In genomic region chr1:24481098-24481497, GRCh38 we compare ENCODE assay signal across 9 cellular contexts. TPM values are rescaled to one million over a fixed set of nuclear protein-coding genes. Genes with fewer than 3 reads are reported as not detected.
DNase-seq lines count a peak whose midpoint lies in the region; ATAC-seq and TF ChIP-seq lines count a peak whose summit lies in the region.
"Had no signal": no experiment of that assay in that cellular context is flagged by ENCODE, and none has a peak within 500 bp of the region (broad histone marks: within the 10 kb centered on the region; RNA-seq: fewer than 3 reads in every experiment).

No MANE protein-coding gene starts in this region.

- peaks cover 0 to 5% of the 10 kb centered on the region in 2 donors for H3K9me3 Mint-ChIP-seq in activated naive CD4-positive, alpha-beta T cell treated with anti-CD3 and anti-CD28 coated beads, Interleukin-2, amount 50 U/mL, for 72 hours

- peak; percentile 58 to 74 for DNase-seq in activated naive CD4-positive, alpha-beta T cell treated with anti-CD3 and anti-CD28 coated beads, Interleukin-2, amount 50 U/mL, for 72 hours (ENCODE audit: low spot score in 2 of 2)
- DNase-seq in stimulated activated CD4-positive, alpha-beta T cell treated with anti-CD3 and anti-CD28 coated beads, Interleukin-1b, Interleukin-23, amount 100 ng/mL, for 4 hours (ENCODE audit: low read depth in 2 of 2) = peak; percentile 31 to 43
- DNase-seq in cerebellar nuclear complex (lab: John Stamatoyannopoulos, UW) (no peak), NCI-H187 treated with DMSO at 0.1 percent for 48 hours (lab: John Stamatoyannopoulos, UW) (no peak), AG20443 (ENCODE audit: low spot score) (no peak)

- 0 out of 2 replicates have a peak, but pooled peaks have one; percentile 11 for TF ChIP-seq POLR2A in Raji (IDR thresholded peaks at IDR 0.05; ENCODE audit: insufficient read depth, low read depth, low read length)

- ATAC-seq in GM19438 (IDR thresholded peaks at IDR 0.05; ENCODE audit: low read depth, unreplicated experiment) = peak; percentile 75
- peak; percentile 72 to 84 for ATAC-seq in activated naive CD4-positive, alpha-beta T cell treated with anti-CD3 and anti-CD28 coated beads, Interleukin-2, amount 50 U/mL, for 72 hours
- no peak for ATAC-seq in GM21526 (IDR thresholded peaks at IDR 0.05; ENCODE audit: low FRiP score, unreplicated experiment)
- ATAC-seq: body of pancreas had no signal

- H3K36me3 Mint-ChIP-seq in activated naive CD4-positive, alpha-beta T cell treated with anti-CD3 and anti-CD28 coated beads, Interleukin-2, amount 50 U/mL, for 72 hours = peaks cover 0 to 29% of the 10 kb centered on the region in 2 donors

- peak overlapping the region; percentile 92 to 95 for H3K27ac Mint-ChIP-seq in activated naive CD4-positive, alpha-beta T cell treated with anti-CD3 and anti-CD28 coated beads, Interleukin-2, amount 50 U/mL, for 72 hours

RNA-seq across cellular contexts. Expression of gene RCAN3, which starts 21.5 kb away (rescaled TPM):
- total RNA-seq in activated naive CD4-positive, alpha-beta T cell treated with anti-CD3 and anti-CD28 coated beads, Interleukin-2, amount 50 U/mL, for 72 hours = 10 to 100 TPM; 43.6 to 51.8 TPM

Comparison
In these comparisons a context has a peak if more than half of its experiments do, and no peak if none do; other contexts are left out.
1. DNase-seq: peak in activated naive CD4-positive, alpha-beta T cell treated with anti-CD3 and anti-CD28 coated beads, Interleukin-2, amount 50 U/mL, for 72 hours (2 of 2) and stimulated activated CD4-positive, alpha-beta T cell treated with anti-CD3 and anti-CD28 coated beads, Interleukin-1b, Interleukin-23, amount 100 ng/mL, for 4 hours (2 of 2); none in cerebellar nuclear complex (0 of 2), NCI-H187 treated with DMSO at 0.1 percent for 48 hours (single experiment) and AG20443 (single experiment).